1 cellular context compared by ENCODE assay signal in the genomic region with DNA sequence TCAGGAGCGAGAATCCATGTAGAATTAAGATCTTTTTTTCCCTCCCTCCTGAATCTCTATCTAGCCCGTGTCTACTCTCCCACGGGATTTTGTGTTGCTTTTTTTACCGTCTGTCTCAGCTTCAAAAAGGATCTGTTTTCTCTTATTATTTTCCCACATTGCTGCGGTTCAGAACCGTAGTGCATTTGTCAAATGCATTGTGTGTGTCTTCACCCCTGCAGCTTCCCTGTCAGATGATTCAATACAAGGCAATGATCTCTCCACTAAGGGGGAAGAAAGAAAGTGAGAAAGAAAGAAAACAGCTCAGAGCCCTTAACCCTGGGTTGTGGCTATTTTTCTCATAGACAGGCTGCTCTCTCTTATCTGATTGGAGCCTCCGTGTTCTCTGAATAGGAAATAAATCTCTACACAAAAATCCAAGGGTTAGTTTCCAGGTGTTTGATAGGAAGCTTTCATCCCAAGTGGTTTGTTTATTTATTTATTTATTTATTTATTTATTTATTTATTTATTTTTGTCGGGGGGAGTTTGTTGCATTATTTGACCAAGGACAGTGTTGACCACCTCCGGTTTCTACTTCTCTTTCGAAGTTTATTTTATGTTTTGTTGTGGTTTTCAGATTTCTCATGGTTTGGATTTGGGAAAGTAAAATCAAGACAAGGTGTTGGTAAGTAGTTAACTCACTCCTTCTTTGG.
TF ChIP-seq lines count a peak whose summit lies in the region.

No MANE protein-coding gene starts in this region.

TF ChIP-seq in HEK293, 187 proteins besides CTCF, POLR2A, EP300 and RAD21 (continued from another document and continues in another):
- TF ChIP-seq, protein P1, sequence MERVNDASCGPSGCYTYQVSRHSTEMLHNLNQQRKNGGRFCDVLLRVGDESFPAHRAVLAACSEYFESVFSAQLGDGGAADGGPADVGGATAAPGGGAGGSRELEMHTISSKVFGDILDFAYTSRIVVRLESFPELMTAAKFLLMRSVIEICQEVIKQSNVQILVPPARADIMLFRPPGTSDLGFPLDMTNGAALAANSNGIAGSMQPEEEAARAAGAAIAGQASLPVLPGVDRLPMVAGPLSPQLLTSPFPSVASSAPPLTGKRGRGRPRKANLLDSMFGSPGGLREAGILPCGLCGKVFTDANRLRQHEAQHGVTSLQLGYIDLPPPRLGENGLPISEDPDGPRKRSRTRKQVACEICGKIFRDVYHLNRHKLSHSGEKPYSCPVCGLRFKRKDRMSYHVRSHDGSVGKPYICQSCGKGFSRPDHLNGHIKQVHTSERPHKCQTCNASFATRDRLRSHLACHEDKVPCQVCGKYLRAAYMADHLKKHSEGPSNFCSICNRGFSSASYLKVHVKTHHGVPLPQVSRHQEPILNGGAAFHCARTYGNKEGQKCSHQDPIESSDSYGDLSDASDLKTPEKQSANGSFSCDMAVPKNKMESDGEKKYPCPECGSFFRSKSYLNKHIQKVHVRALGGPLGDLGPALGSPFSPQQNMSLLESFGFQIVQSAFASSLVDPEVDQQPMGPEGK (tag by site-specific recombination; IDR thresholded peaks at IDR 0.05) = no peak
- no peak for TF ChIP-seq ZNF311 (tag by site-specific recombination; IDR thresholded peaks at IDR 0.05; ENCODE audit: borderline replicate concordance)
- peak; percentile 91 for TF ChIP-seq ZNF518A (tag by site-specific recombination; conservative IDR thresholded peaks at IDR 0.05; ENCODE audit: low read depth)
- TF ChIP-seq GLIS1 (tag by site-specific recombination; IDR thresholded peaks at IDR 0.05) = no peak
- TF ChIP-seq ZNF596 (tag by site-specific recombination; IDR thresholded peaks at IDR 0.05) = no peak
- TF ChIP-seq HOXD13 (CRISPR knock-in tag; IDR thresholded peaks at IDR 0.05; ENCODE audit: borderline replicate concordance) = no peak
- TF ChIP-seq, protein P2, sequence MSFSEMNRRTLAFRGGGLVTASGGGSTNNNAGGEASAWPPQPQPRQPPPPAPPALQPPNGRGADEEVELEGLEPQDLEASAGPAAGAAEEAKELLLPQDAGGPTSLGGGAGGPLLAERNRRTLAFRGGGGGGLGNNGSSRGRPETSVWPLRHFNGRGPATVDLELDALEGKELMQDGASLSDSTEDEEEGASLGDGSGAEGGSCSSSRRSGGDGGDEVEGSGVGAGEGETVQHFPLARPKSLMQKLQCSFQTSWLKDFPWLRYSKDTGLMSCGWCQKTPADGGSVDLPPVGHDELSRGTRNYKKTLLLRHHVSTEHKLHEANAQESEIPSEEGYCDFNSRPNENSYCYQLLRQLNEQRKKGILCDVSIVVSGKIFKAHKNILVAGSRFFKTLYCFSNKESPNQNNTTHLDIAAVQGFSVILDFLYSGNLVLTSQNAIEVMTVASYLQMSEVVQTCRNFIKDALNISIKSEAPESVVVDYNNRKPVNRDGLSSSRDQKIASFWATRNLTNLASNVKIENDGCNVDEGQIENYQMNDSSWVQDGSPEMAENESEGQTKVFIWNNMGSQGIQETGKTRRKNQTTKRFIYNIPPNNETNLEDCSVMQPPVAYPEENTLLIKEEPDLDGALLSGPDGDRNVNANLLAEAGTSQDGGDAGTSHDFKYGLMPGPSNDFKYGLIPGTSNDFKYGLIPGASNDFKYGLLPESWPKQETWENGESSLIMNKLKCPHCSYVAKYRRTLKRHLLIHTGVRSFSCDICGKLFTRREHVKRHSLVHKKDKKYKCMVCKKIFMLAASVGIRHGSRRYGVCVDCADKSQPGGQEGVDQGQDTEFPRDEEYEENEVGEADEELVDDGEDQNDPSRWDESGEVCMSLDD (tag by site-specific recombination; IDR thresholded peaks at IDR 0.05) = no peak
- no peak for TF ChIP-seq ZBTB44 (tag by site-specific recombination; IDR thresholded peaks at IDR 0.05)
- no peak for TF ChIP-seq ZNF610 (tag by site-specific recombination; IDR thresholded peaks at IDR 0.05; ENCODE audit: borderline replicate concordance)
- TF ChIP-seq BCL11B (tag by site-specific recombination; IDR thresholded peaks at IDR 0.05; ENCODE audit: low read depth) = no peak
- TF ChIP-seq RBAK (tag by site-specific recombination; IDR thresholded peaks at IDR 0.05) = 0 out of 2 replicates have a peak, but pooled peaks have one; percentile 29
- no peak for TF ChIP-seq ZNF571 (tag by site-specific recombination; IDR thresholded peaks at IDR 0.05)
- no peak for TF ChIP-seq HOXC10 (CRISPR knock-in tag; IDR thresholded peaks at IDR 0.05)
- TF ChIP-seq ZNF155 (tag by site-specific recombination; IDR thresholded peaks at IDR 0.05) = no peak
- TF ChIP-seq MYNN (tag by site-specific recombination; IDR thresholded peaks at IDR 0.05; ENCODE audit: borderline replicate concordance) = no peak
- no peak for TF ChIP-seq HIC1 (tag by site-specific recombination; IDR thresholded peaks at IDR 0.05)
- TF ChIP-seq ZSCAN30 (tag by site-specific recombination; IDR thresholded peaks at IDR 0.05) = no peak
- no peak for TF ChIP-seq ZNF366 (tag by site-specific recombination; conservative IDR thresholded peaks at IDR 0.05)
- TF ChIP-seq KLF10 (tag by site-specific recombination; IDR thresholded peaks at IDR 0.05) = no peak
- TF ChIP-seq ZNF302 (tag by site-specific recombination; IDR thresholded peaks at IDR 0.05; ENCODE audit: low read depth) = no peak
- TF ChIP-seq ZBTB6 (tag by site-specific recombination; IDR thresholded peaks at IDR 0.05) = no peak
- TF ChIP-seq GFI1B (tag by site-specific recombination; IDR thresholded peaks at IDR 0.05) = no peak
- TF ChIP-seq ZNF280D (tag by site-specific recombination; IDR thresholded peaks at IDR 0.05) = no peak
- no peak for TF ChIP-seq ZNF169 (tag by site-specific recombination; IDR thresholded peaks at IDR 0.05)
- no peak for TF ChIP-seq EGR2 (tag by site-specific recombination; IDR thresholded peaks at IDR 0.05; ENCODE audit: low read depth)
- TF ChIP-seq ZBTB21 (tag by site-specific recombination; IDR thresholded peaks at IDR 0.05) = 0 out of 2 replicates have a peak, but pooled peaks have one; percentile 28
- no peak for TF ChIP-seq ZNF274 (IDR thresholded peaks at IDR 0.05; ENCODE audit: low read length)
- no peak for TF ChIP-seq ZNF274 (tag by site-specific recombination; IDR thresholded peaks at IDR 0.05; ENCODE audit: borderline replicate concordance)
- TF ChIP-seq ZNF354C (tag by site-specific recombination; IDR thresholded peaks at IDR 0.05; ENCODE audit: borderline replicate concordance, low read depth) = no peak
- no peak for TF ChIP-seq SP3 (tag by site-specific recombination; IDR thresholded peaks at IDR 0.05)
